ENCODE assay signal across 1 cellular context in genomic region chr3:38003371-38003816, GRCh38.
TF ChIP-seq lines count a peak whose summit lies in the region.

No MANE protein-coding gene starts in this region.

TF ChIP-seq in HepG2, 621 proteins besides CTCF, POLR2A, EP300 and RAD21 (continues in another document):
- TF ChIP-seq MNT (IDR thresholded peaks at IDR 0.05): peak; percentile 8; the same call in 1 of the 2 replicates
- TF ChIP-seq ZNF143 (CRISPR knock-in tag; IDR thresholded peaks at IDR 0.05): no peak
- no peak for TF ChIP-seq ZNF20 (CRISPR knock-in tag; IDR thresholded peaks at IDR 0.05)
- TF ChIP-seq HNRNPH1 (optimal IDR thresholded peaks at IDR 0.05; ENCODE audit: low read depth, low read length): no peak
- TF ChIP-seq DZIP1 (CRISPR knock-in tag; IDR thresholded peaks at IDR 0.05): no peak
- no peak for TF ChIP-seq ZBTB42 (CRISPR knock-in tag; IDR thresholded peaks at IDR 0.05)
- no peak for TF ChIP-seq XBP1 (CRISPR knock-in tag; IDR thresholded peaks at IDR 0.05)
- no peak for TF ChIP-seq FOXA3 (CRISPR knock-in tag; IDR thresholded peaks at IDR 0.05)
- no peak for TF ChIP-seq ZNF441 (CRISPR knock-in tag; IDR thresholded peaks at IDR 0.05; ENCODE audit: borderline replicate concordance)
- TF ChIP-seq MTERF4 (CRISPR knock-in tag; IDR thresholded peaks at IDR 0.05): no peak
- no peak for TF ChIP-seq ZNF234 (CRISPR knock-in tag; conservative IDR thresholded peaks at IDR 0.05)
- TF ChIP-seq ZNF709 (CRISPR knock-in tag; IDR thresholded peaks at IDR 0.05): no peak
- peak; percentile 44; the same call in 1 of the 2 replicates for TF ChIP-seq ZNF605 (CRISPR knock-in tag; IDR thresholded peaks at IDR 0.05)
- TF ChIP-seq MEIS2 (CRISPR knock-in tag; IDR thresholded peaks at IDR 0.05): no peak
- peak; percentile 26; the same call in 1 of the 2 replicates for TF ChIP-seq ZNF691 (CRISPR knock-in tag; IDR thresholded peaks at IDR 0.05; ENCODE audit: borderline replicate concordance, low read depth)
- no peak for TF ChIP-seq MTF1 (CRISPR knock-in tag; IDR thresholded peaks at IDR 0.05)
- no peak for TF ChIP-seq ZNF713 (CRISPR knock-in tag; IDR thresholded peaks at IDR 0.05)
- no peak for TF ChIP-seq U2AF1 (optimal IDR thresholded peaks at IDR 0.05; ENCODE audit: low read depth, low read length)
- 0 out of 2 replicates have a peak, but pooled peaks have one; percentile 14 for TF ChIP-seq ZSCAN9 (CRISPR knock-in tag; IDR thresholded peaks at IDR 0.05; ENCODE audit: borderline replicate concordance)
- TF ChIP-seq ZNF512B (CRISPR knock-in tag; IDR thresholded peaks at IDR 0.05; ENCODE audit: borderline replicate concordance): 0 out of 2 replicates have a peak, but pooled peaks have one; percentile 29
- TF ChIP-seq SPEN (CRISPR knock-in tag; IDR thresholded peaks at IDR 0.05; ENCODE audit: low read depth): no peak
- no peak for TF ChIP-seq ARID2 (CRISPR knock-in tag; IDR thresholded peaks at IDR 0.05; ENCODE audit: borderline replicate concordance)
- no peak for TF ChIP-seq CENPBD1 (CRISPR knock-in tag; IDR thresholded peaks at IDR 0.05; ENCODE audit: borderline replicate concordance, low read depth)
- no peak for TF ChIP-seq ATM (IDR thresholded peaks at IDR 0.05; ENCODE audit: borderline replicate concordance)
- no peak for TF ChIP-seq SATB2 (CRISPR knock-in tag; IDR thresholded peaks at IDR 0.05)
- TF ChIP-seq SP140L (CRISPR knock-in tag; IDR thresholded peaks at IDR 0.05; ENCODE audit: borderline replicate concordance): no peak
- TF ChIP-seq TP53 (CRISPR knock-in tag; conservative IDR thresholded peaks at IDR 0.05): no peak
- no peak for TF ChIP-seq JARID2 (CRISPR knock-in tag; IDR thresholded peaks at IDR 0.05; ENCODE audit: insufficient replicate concordance)
- no peak for TF ChIP-seq NFE2 (CRISPR knock-in tag; IDR thresholded peaks at IDR 0.05)
- TF ChIP-seq ZNF792 (CRISPR knock-in tag; IDR thresholded peaks at IDR 0.05): no peak
- TF ChIP-seq ZNF3 (CRISPR knock-in tag; IDR thresholded peaks at IDR 0.05): no peak
- TF ChIP-seq GABPA (IDR thresholded peaks at IDR 0.05; ENCODE audit: low read depth, low read length): no peak
- TF ChIP-seq GABPA (CRISPR knock-in tag; IDR thresholded peaks at IDR 0.05; ENCODE audit: low read depth): no peak
- TF ChIP-seq HOMEZ (CRISPR knock-in tag; IDR thresholded peaks at IDR 0.05; ENCODE audit: low read depth): 0 out of 2 replicates have a peak, but pooled peaks have one; percentile 6
- TF ChIP-seq ZNF678 (CRISPR knock-in tag; IDR thresholded peaks at IDR 0.05): no peak
- peak; percentile 44; the same call in 1 of the 2 replicates for TF ChIP-seq ZFY (CRISPR knock-in tag; IDR thresholded peaks at IDR 0.05)
- TF ChIP-seq FIP1L1 (IDR thresholded peaks at IDR 0.05; ENCODE audit: borderline replicate concordance, insufficient read depth, low read depth, low read length): no peak
- TF ChIP-seq ZKSCAN8 (CRISPR knock-in tag; IDR thresholded peaks at IDR 0.05; ENCODE audit: borderline replicate concordance): no peak
- TF ChIP-seq HNF4G (IDR thresholded peaks at IDR 0.05; ENCODE audit: borderline replicate concordance, low read depth, low read length): no peak
- TF ChIP-seq HNF4G (CRISPR knock-in tag; IDR thresholded peaks at IDR 0.05; ENCODE audit: borderline replicate concordance, low read depth): no peak
- no peak; the same call in 1 of the 2 replicates for TF ChIP-seq KDM5B (CRISPR knock-in tag; IDR thresholded peaks at IDR 0.05; ENCODE audit: borderline replicate concordance)
- TF ChIP-seq SNAPC5 (CRISPR knock-in tag; IDR thresholded peaks at IDR 0.05; ENCODE audit: borderline replicate concordance): no peak
- no peak for TF ChIP-seq ZNF598 (CRISPR knock-in tag; IDR thresholded peaks at IDR 0.05; ENCODE audit: borderline replicate concordance)
- TF ChIP-seq ZNF660 (CRISPR knock-in tag; IDR thresholded peaks at IDR 0.05; ENCODE audit: borderline replicate concordance, low read depth): no peak
- TF ChIP-seq EHMT2 (IDR thresholded peaks at IDR 0.05; ENCODE audit: borderline replicate concordance, low read depth, low read length): no peak
- no peak for TF ChIP-seq POLR2AphosphoS5 (IDR thresholded peaks at IDR 0.05; ENCODE audit: low read depth, low read length)
- no peak for TF ChIP-seq SMYD3 (CRISPR knock-in tag; IDR thresholded peaks at IDR 0.05)
- TF ChIP-seq MTA1 (CRISPR knock-in tag; IDR thresholded peaks at IDR 0.05; ENCODE audit: borderline replicate concordance): no peak
- TF ChIP-seq SOX5 (CRISPR knock-in tag; IDR thresholded peaks at IDR 0.05; ENCODE audit: borderline replicate concordance): peak; percentile 38; the same call in 1 of the 2 replicates
- TF ChIP-seq PITX1 (CRISPR knock-in tag; IDR thresholded peaks at IDR 0.05): no peak
- no peak for TF ChIP-seq PCBP1 (IDR thresholded peaks at IDR 0.05; ENCODE audit: borderline replicate concordance, low read depth, low read length)
- TF ChIP-seq HMGXB4 (CRISPR knock-in tag; IDR thresholded peaks at IDR 0.05; ENCODE audit: borderline replicate concordance in 1 of 2, low read depth in 1 of 2): peak; percentile 59 to 87; a peak in 3 of 4 replicates
- no peak for TF ChIP-seq TERF1 (CRISPR knock-in tag; IDR thresholded peaks at IDR 0.05)
- no peak for TF ChIP-seq HOXA9 (CRISPR knock-in tag; IDR thresholded peaks at IDR 0.05; ENCODE audit: borderline replicate concordance)
- TF ChIP-seq ZSCAN31 (CRISPR knock-in tag; IDR thresholded peaks at IDR 0.05; ENCODE audit: low read depth): no peak
- no peak for TF ChIP-seq ZFP36L2 (CRISPR knock-in tag; IDR thresholded peaks at IDR 0.05)
- no peak for TF ChIP-seq GATAD1 (CRISPR knock-in tag; IDR thresholded peaks at IDR 0.05)
